Comparison of ENCODE assay signal across 17 cellular contexts in genomic region chr2:194705398-194705797, GRCh38.
"Had no signal": no experiment of that assay in that cellular context is flagged by ENCODE, and none has a peak within 500 bp of the region (broad histone marks: within the 10 kb centered on the region; RNA-seq: fewer than 3 reads in every experiment).

No MANE protein-coding gene starts in this region.

- ATAC-seq: body of pancreas; effector memory CD8-positive, alpha-beta T cell; heart right ventricle; naive thymus-derived CD8-positive, alpha-beta T cell; psoas muscle; right cardiac atrium had no signal

- DNase-seq: activated CD4-positive, alpha-beta memory T cell treated with anti-CD3 and anti-CD28 coated beads, Interleukin-2, amount 10 ng/mL, durations not matched to agents 7 days and 5 days; activated naive CD4-positive, alpha-beta T cell treated with Interleukin-2 at 50 U/mL for 16 hours; activated naive CD8-positive, alpha-beta T cell treated with anti-CD3 and anti-CD28 coated beads, Interleukin-2, amount 10 ng/mL, durations not matched to agents 7 days and 5 days; activated T-cell treated with anti-CD3 and anti-CD28 coated beads, Interleukin-2, amount 50 U/mL, for 24 hours; body of pancreas; effector memory CD8-positive, alpha-beta T cell; esophagus squamous epithelium; heart right ventricle; mesendoderm; naive thymus-derived CD8-positive, alpha-beta T cell; ovary; psoas muscle; right cardiac atrium; stimulated activated CD4-positive, alpha-beta T cell treated with anti-CD3 and anti-CD28 coated beads, Interleukin-2, amount 100 ng/mL, for 24 hours; stimulated activated naive CD4-positive, alpha-beta T cell treated with Interleukin-2 at 50 U/mL for 16 hours; tibial artery; WERI-Rb-1 had no signal
